ENCODE assay signal across 22 cellular contexts in genomic region chr1:66768935-66769334, GRCh38. TPM values are rescaled to one million over a fixed set of nuclear protein-coding genes. Genes with fewer than 3 reads are reported as not detected.
DNase-seq lines count a peak whose midpoint lies in the region; ATAC-seq and TF ChIP-seq lines count a peak whose summit lies in the region.
"Had no signal": no experiment of that assay in that cellular context is flagged by ENCODE, and none has a peak within 500 bp of the region (broad histone marks: within the 10 kb centered on the region; RNA-seq: fewer than 3 reads in every experiment).

No MANE protein-coding gene starts in this region.

- H3K79me2 ChIP-seq in DND-41 (ENCODE audit: insufficient read depth, low read length) (no peaks in the 10 kb centered on the region), osteoblast (ENCODE audit: insufficient read depth, low read length) (no peaks in the 10 kb centered on the region)

- H3K4me1 Mint-ChIP-seq in activated T-cell treated with anti-CD3 and anti-CD28 coated beads, Interleukin-2, amount 50 U/mL, for 4 hours (ENCODE audit: low read depth) = peaks cover 30% of the 10 kb centered on the region
- H3K4me1 Mint-ChIP-seq in stimulated activated naive B cell treated with anti-CD40 and anti-IgM and Interleukin-4, amounts not matched to agents 10 μg/mL and 1 μg/mL and 100 μg/mL, for 72 hours = no peaks in the 10 kb centered on the region
- H3K4me1 Mint-ChIP-seq: nephron had no signal

- no peak overlapping the region for H2AFZ ChIP-seq in DND-41 (ENCODE audit: low read depth, low read length)
- H2AFZ ChIP-seq in osteoblast (ENCODE audit: low read length) = no peak overlapping the region

- H3K4me3 Mint-ChIP-seq in activated T-cell treated with anti-CD3 and anti-CD28 coated beads, Interleukin-2, amount 50 U/mL, for 4 hours = peak overlapping the region; percentile 65
- H3K4me3 Mint-ChIP-seq in stimulated activated naive B cell treated with anti-CD40 and anti-IgM and Interleukin-4, amounts not matched to agents 10 μg/mL and 1 μg/mL and 100 μg/mL, for 72 hours = no peak overlapping the region
- H3K4me3 Mint-ChIP-seq: nephron had no signal

- no peaks in the 10 kb centered on the region for H3K9me3 Mint-ChIP-seq in activated T-cell treated with anti-CD3 and anti-CD28 coated beads, Interleukin-2, amount 50 U/mL, for 4 hours
- H3K9me3 Mint-ChIP-seq in stimulated activated naive B cell treated with anti-CD40 and anti-IgM and Interleukin-4, amounts not matched to agents 10 μg/mL and 1 μg/mL and 100 μg/mL, for 72 hours = no peaks in the 10 kb centered on the region
- H3K9me3 Mint-ChIP-seq: nephron had no signal

- no peaks in the 10 kb centered on the region for H4K20me1 ChIP-seq in DND-41 (ENCODE audit: insufficient read depth, low read length)
- H4K20me1 ChIP-seq in osteoblast (ENCODE audit: insufficient read depth, low read length) = no peaks in the 10 kb centered on the region

- H3K27me3 Mint-ChIP-seq in activated T-cell treated with anti-CD3 and anti-CD28 coated beads, Interleukin-2, amount 50 U/mL, for 4 hours (ENCODE audit: low read depth) = no peaks in the 10 kb centered on the region
- H3K27me3 Mint-ChIP-seq in stimulated activated naive B cell treated with anti-CD40 and anti-IgM and Interleukin-4, amounts not matched to agents 10 μg/mL and 1 μg/mL and 100 μg/mL, for 72 hours = no peaks in the 10 kb centered on the region

- H3K9me3 ChIP-seq in DND-41 (ENCODE audit: insufficient read depth, low read length, severe bottlenecking) (no peaks in the 10 kb centered on the region), osteoblast (ENCODE audit: low read depth, low read length) (no peaks in the 10 kb centered on the region)
- H3K9me3 ChIP-seq: heart right ventricle, stomach had no signal

- no peak overlapping the region for H3K27ac Mint-ChIP-seq in stimulated activated naive B cell treated with anti-CD40 and anti-IgM and Interleukin-4, amounts not matched to agents 10 μg/mL and 1 μg/mL and 100 μg/mL, for 72 hours
- H3K27ac Mint-ChIP-seq: nephron had no signal

- peak overlapping the region in 1 of 2 experiments; percentile 54; a peak in 1 of 4 replicates for H3K4me3 ChIP-seq in DND-41 (ENCODE audit: low read depth in 1 of 2, low read length in 2 of 2)
- no peak overlapping the region for H3K4me3 ChIP-seq in osteoblast (ENCODE audit: insufficient read depth, low read length)
- H3K4me3 ChIP-seq: heart right ventricle, stomach had no signal

- TF ChIP-seq CTCF in DND-41 (IDR thresholded peaks at IDR 0.05; ENCODE audit: borderline replicate concordance, extremely low read depth, low read length, poor library complexity, severe bottlenecking) = no peak
- no peak for TF ChIP-seq CTCF in osteoblast (IDR thresholded peaks at IDR 0.05; ENCODE audit: extremely low read depth, low read depth, low read length)

- DNase-seq in activated T-cell treated with anti-CD3 and anti-CD28 coated beads, Interleukin-2, amount 50 U/mL, for 4 hours = no peak
- DNase-seq in activated T-cell treated with anti-CD3 and anti-CD28 coated beads for 4 hours (no peak), DND-41 (peak; percentile 60), NCI-H69 (lab: John Stamatoyannopoulos, UW) (peak; percentile 48), myocyte (ENCODE audit: low read depth) (peak; percentile 6), osteoblast (ENCODE audit: insufficient read length, low spot score, missing footprints) (no peak)
- no peak for DNase-seq in stimulated activated naive B cell treated with anti-CD40 and anti-IgM and Interleukin-4, amounts not matched to agents 10 μg/mL and 1 μg/mL and 100 μg/mL, for 72 hours
- DNase-seq: anterior cingulate cortex; dermis blood vessel endothelial cell; heart right ventricle; mesendoderm; NCI-H345; Right ventricle myocardium superior; stimulated activated CD4-positive, alpha-beta T cell treated with anti-CD3 and anti-CD28 coated beads, Interleukin-2, amount 100 ng/mL, for 24 hours; stomach; trophoblast cell had no signal

- H3K4me1 ChIP-seq in DND-41 (ENCODE audit: insufficient read depth, low read length) (peaks cover 44% of the 10 kb centered on the region), osteoblast (ENCODE audit: insufficient read depth, low read length) (no peaks in the 10 kb centered on the region)
- H3K4me1 ChIP-seq: stomach had no signal

- H3K36me3 Mint-ChIP-seq in activated T-cell treated with anti-CD3 and anti-CD28 coated beads, Interleukin-2, amount 50 U/mL, for 4 hours (ENCODE audit: insufficient read depth) = no peaks in the 10 kb centered on the region
- H3K36me3 Mint-ChIP-seq in stimulated activated naive B cell treated with anti-CD40 and anti-IgM and Interleukin-4, amounts not matched to agents 10 μg/mL and 1 μg/mL and 100 μg/mL, for 72 hours = no peaks in the 10 kb centered on the region

- H3K9ac ChIP-seq in DND-41 (ENCODE audit: low read depth, low read length) = peak overlapping the region; percentile 57

- H3K36me3 ChIP-seq in DND-41 (ENCODE audit: insufficient read depth, low read length) = no peaks in the 10 kb centered on the region
- no peaks in the 10 kb centered on the region for H3K36me3 ChIP-seq in osteoblast (ENCODE audit: insufficient read depth, low read length)
- H3K36me3 ChIP-seq: stomach had no signal

- no peak for ATAC-seq in activated T-cell treated with anti-CD3 and anti-CD28 coated beads, Interleukin-2, amount 50 U/mL, for 4 hours
- peak; percentile 71 for ATAC-seq in DND-41 (ENCODE audit: insufficient read depth, low read depth)
- ATAC-seq in stimulated activated naive B cell treated with anti-CD40 and anti-IgM and Interleukin-4, amounts not matched to agents 10 μg/mL and 1 μg/mL and 100 μg/mL, for 72 hours (replicated peaks) = no peak
- ATAC-seq: heart right ventricle had no signal

- H3K27me3 ChIP-seq in DND-41 (ENCODE audit: insufficient read depth, low read length, poor library complexity) (no peaks in the 10 kb centered on the region), osteoblast (ENCODE audit: insufficient read depth, low read length) (no peaks in the 10 kb centered on the region)
- H3K27me3 ChIP-seq: heart right ventricle, stomach had no signal

- H3K4me2 ChIP-seq in DND-41 (ENCODE audit: insufficient read depth, low read length) (peak overlapping the region; percentile 81), osteoblast (ENCODE audit: insufficient read depth, low read length) (no peak overlapping the region)

- H3K27ac ChIP-seq in DND-41 (ENCODE audit: low read length) = peak overlapping the region; percentile 89
- H3K27ac ChIP-seq in osteoblast (ENCODE audit: low read depth, low read length) = no peak overlapping the region
- H3K27ac ChIP-seq: heart right ventricle, stomach had no signal

RNA-seq across cellular contexts. Expression of gene DYNLT5, which starts 16.7 kb away (rescaled TPM):
- total RNA-seq in activated T-cell treated with anti-CD3 and anti-CD28 coated beads, Interleukin-2, amount 50 U/mL, for 4 hours = not detected
- total RNA-seq in myocyte (0.26 TPM in 1 of 2 replicates, not detected in the other), osteoblast (1.2 and 1.4 TPM in 2 replicates)
- not detected for polyA plus RNA-seq in myocyte (2012)

RNA-seq across cellular contexts. Expression of gene INSL5, which starts 32.1 kb away (rescaled TPM):
- total RNA-seq in activated T-cell treated with anti-CD3 and anti-CD28 coated beads, Interleukin-2, amount 50 U/mL, for 4 hours = not detected
- total RNA-seq in myocyte (not detected in 2 replicates), osteoblast (not detected in 2 replicates)
- polyA plus RNA-seq in myocyte (2012) = not detected
- total RNA-seq: cardiac septum, dermis blood vessel endothelial cell, endothelial cell of umbilical vein, H1, heart right ventricle, posterior vena cava, Right ventricle myocardium superior, skeletal muscle tissue, stomach had no signal
- polyA plus RNA-seq: endothelial cell of umbilical vein, H1, heart right ventricle, stomach had no signal

Comparison
In these comparisons a context has a peak if more than half of its experiments do, and no peak if none do; other contexts are left out.
1. DNase-seq: peak in DND-41 (single experiment), NCI-H69 (single experiment) and myocyte (single experiment); none in activated T-cell treated with anti-CD3 and anti-CD28 coated beads, Interleukin-2, amount 50 U/mL, for 4 hours (single experiment), activated T-cell treated with anti-CD3 and anti-CD28 coated beads for 4 hours (single experiment), osteoblast (single experiment) and stimulated activated naive B cell treated with anti-CD40 and anti-IgM and Interleukin-4, amounts not matched to agents 10 μg/mL and 1 μg/mL and 100 μg/mL, for 72 hours (single experiment).